ENCODE assay signal across 24 cellular contexts in genomic region chr4:183395395-183395794, GRCh38.
"Had no signal": no experiment of that assay in that cellular context is flagged by ENCODE, and none has a peak within 500 bp of the region (broad histone marks: within the 10 kb centered on the region; RNA-seq: fewer than 3 reads in every experiment).

No MANE protein-coding gene starts in this region.

- H3K4me1 ChIP-seq: foreskin keratinocyte, parathyroid adenoma had no signal

- H2AFZ ChIP-seq: parathyroid adenoma had no signal

- H3K4me3 Mint-ChIP-seq: naive thymus-derived CD8-positive, alpha-beta T cell; neural crest cell; stimulated activated naive CD8-positive, alpha-beta T cell treated with anti-CD3 and anti-CD28 coated beads, Interleukin-15, amount 100 ng/mL, for 72 hours had no signal

- H3K4me3 ChIP-seq: esophagus muscularis mucosa, gastroesophageal sphincter, heart left ventricle, left lung, smooth muscle cell, suprapubic skin, thyroid gland had no signal

- ATAC-seq: gastroesophageal sphincter; heart left ventricle; left cardiac atrium; left lung; naive thymus-derived CD8-positive, alpha-beta T cell; sciatic nerve had no signal

- DNase-seq: cortex of kidney; foreskin keratinocyte; heart left ventricle; hippocampal formation; left cardiac atrium; left lung; mesenchymal stem cell; midbrain; naive thymus-derived CD8-positive, alpha-beta T cell; stimulated activated CD4-positive, alpha-beta T cell treated with anti-CD3 and anti-CD28 coated beads, Interleukin-12 subunit alpha, Interleukin-12 subunit beta, amount 100 ng/mL, for 4 hours; stimulated activated CD4-positive, alpha-beta T cell treated with anti-CD3 and anti-CD28 coated beads, Interleukin-1b, Interleukin-23, amount 100 ng/mL, for 48 hours; stimulated activated CD4-positive, alpha-beta T cell treated with anti-CD3 and anti-CD28 coated beads, Interleukin-4, amount 100 ng/mL, for 1 hour; stimulated activated CD8-positive, alpha-beta memory T cell treated with anti-CD3 and anti-CD28 coated beads, Interleukin-4, amount 100 ng/mL, for 48 hours; stimulated activated naive CD4-positive, alpha-beta T cell; stimulated activated naive CD8-positive, alpha-beta T cell treated with anti-CD3 and anti-CD28 coated beads, Interleukin-15, amount 100 ng/mL, for 72 hours; thyroid gland; trophoblast cell had no signal

- H3K27ac ChIP-seq: esophagus muscularis mucosa, foreskin keratinocyte, gastroesophageal sphincter, heart left ventricle, parathyroid adenoma, suprapubic skin, thyroid gland had no signal

- H3K9me3 ChIP-seq: esophagus muscularis mucosa, gastroesophageal sphincter, heart left ventricle, left lung, suprapubic skin, thyroid gland had no signal

- H3K4me2 ChIP-seq: smooth muscle cell had no signal

- H3K79me2 ChIP-seq: parathyroid adenoma had no signal

- H3K27me3 ChIP-seq: foreskin keratinocyte, left lung, thyroid gland had no signal

- H3K36me3 ChIP-seq: esophagus muscularis mucosa, gastroesophageal sphincter, heart left ventricle, left lung, suprapubic skin, thyroid gland had no signal

- H3K27ac Mint-ChIP-seq: naive thymus-derived CD8-positive, alpha-beta T cell; stimulated activated naive CD8-positive, alpha-beta T cell treated with anti-CD3 and anti-CD28 coated beads, Interleukin-15, amount 100 ng/mL, for 72 hours had no signal

- H3K36me3 Mint-ChIP-seq: naive thymus-derived CD8-positive, alpha-beta T cell had no signal

- H3K9me3 Mint-ChIP-seq: naive thymus-derived CD8-positive, alpha-beta T cell; neural crest cell; stimulated activated naive CD8-positive, alpha-beta T cell treated with anti-CD3 and anti-CD28 coated beads, Interleukin-15, amount 100 ng/mL, for 72 hours had no signal
